ENCODE assay signal across 9 cellular contexts in the genomic region with DNA sequence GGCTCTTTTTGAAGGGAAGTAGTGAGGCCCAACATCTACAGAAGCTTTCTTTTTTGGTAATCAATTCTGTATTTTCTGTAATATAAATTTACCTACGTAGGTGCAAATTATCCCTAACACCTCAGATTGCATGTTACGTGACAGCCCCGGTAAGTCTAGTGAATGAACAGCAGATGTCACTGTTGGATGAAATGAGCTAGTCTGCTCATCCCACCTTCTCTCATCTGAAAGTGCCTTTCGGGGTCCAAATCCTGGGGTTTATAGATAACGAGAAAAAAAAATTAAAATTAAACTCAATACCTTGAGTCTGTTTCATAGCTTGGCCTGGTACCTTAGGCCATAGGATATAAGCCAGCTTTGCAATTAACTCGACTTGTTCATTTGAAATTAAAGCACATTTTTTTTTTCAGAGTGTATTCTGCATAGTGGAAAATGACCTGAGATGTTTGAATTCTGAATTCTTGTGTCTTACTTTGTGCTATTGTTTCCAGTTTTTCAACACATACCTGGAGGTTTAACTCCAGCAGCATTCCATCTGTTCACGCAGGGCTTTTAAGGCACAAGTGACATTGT.
DNase-seq lines count a peak whose midpoint lies in the region; ATAC-seq and TF ChIP-seq lines count a peak whose summit lies in the region.
"Had no signal": no experiment of that assay in that cellular context is flagged by ENCODE, and none has a peak within 500 bp of the region (broad histone marks: within the 10 kb centered on the region; RNA-seq: fewer than 3 reads in every experiment).

No MANE protein-coding gene starts in this region.

- intact Hi-C loops in uterus (cut with DNase I; ENCODE audit: low total_unique reads) = no loop called here
- intact Hi-C loops in prostate gland (cut with DNase I) = no loop called here

- TF ChIP-seq CTCF in uterus (IDR thresholded peaks at IDR 0.05) (no peak), prostate gland (IDR thresholded peaks at IDR 0.05) (peak in 1 of 4 experiments; percentile 18)

- H3K4me1 Mint-ChIP-seq in activated naive CD8-positive, alpha-beta T cell treated with anti-CD3 and anti-CD28 coated beads, Interleukin-2, amount 50 U/mL, for 24 hours = no peaks in the 10 kb centered on the region

- H3K9me3 ChIP-seq in uterus (no peaks in the 10 kb centered on the region), prostate gland (no peaks in the 10 kb centered on the region)

- H3K9me3 Mint-ChIP-seq in activated naive CD8-positive, alpha-beta T cell treated with anti-CD3 and anti-CD28 coated beads, Interleukin-2, amount 50 U/mL, for 24 hours = no peaks in the 10 kb centered on the region

- no peaks in the 10 kb centered on the region for H3K36me3 ChIP-seq in uterus
- H3K36me3 ChIP-seq in prostate gland = no peaks in the 10 kb centered on the region

- no peak overlapping the region for H3K27ac ChIP-seq in uterus
- no peak overlapping the region for H3K27ac ChIP-seq in prostate gland

- H3K36me3 Mint-ChIP-seq in activated naive CD8-positive, alpha-beta T cell treated with anti-CD3 and anti-CD28 coated beads, Interleukin-2, amount 50 U/mL, for 24 hours (ENCODE audit: low read depth) = no peaks in the 10 kb centered on the region

- H3K4me3 Mint-ChIP-seq in activated naive CD8-positive, alpha-beta T cell treated with anti-CD3 and anti-CD28 coated beads, Interleukin-2, amount 50 U/mL, for 24 hours = no peak overlapping the region

- no peaks in the 10 kb centered on the region for H3K27me3 Mint-ChIP-seq in activated naive CD8-positive, alpha-beta T cell treated with anti-CD3 and anti-CD28 coated beads, Interleukin-2, amount 50 U/mL, for 24 hours

- no peak overlapping the region for H3K27ac Mint-ChIP-seq in activated naive CD8-positive, alpha-beta T cell treated with anti-CD3 and anti-CD28 coated beads, Interleukin-2, amount 50 U/mL, for 24 hours

- H3K27me3 ChIP-seq in uterus (no peaks in the 10 kb centered on the region), prostate gland (replicated peaks; ENCODE audit: insufficient read depth) (no peaks in the 10 kb centered on the region)

- no peak for TF ChIP-seq POLR2A in uterus (IDR thresholded peaks at IDR 0.05)
- no peak for TF ChIP-seq POLR2A in prostate gland (IDR thresholded peaks at IDR 0.05)

- H3K4me3 ChIP-seq in uterus = no peak overlapping the region
- no peak overlapping the region for H3K4me3 ChIP-seq in prostate gland

- peak; percentile 40 for DNase-seq in DMS153 (lab: John Stamatoyannopoulos, UW)
- peak; percentile 48 for DNase-seq in HT-29 (ENCODE audit: low spot score)
- peak; percentile 51 for DNase-seq in RKO (ENCODE audit: low spot score)
- peak; percentile 8 for DNase-seq in iris pigment epithelial cell (ENCODE audit: low read depth)
- DNase-seq in uterus = no peak
- DNase-seq in activated naive CD8-positive, alpha-beta T cell treated with anti-CD3 and anti-CD28 coated beads, Interleukin-2, amount 50 U/mL, for 24 hours = no peak
- DNase-seq in prostate gland (ENCODE audit: low spot score) = no peak
- no peak for DNase-seq in germinal center (ENCODE audit: low spot score)

- ATAC-seq in activated naive CD8-positive, alpha-beta T cell treated with anti-CD3 and anti-CD28 coated beads, Interleukin-2, amount 50 U/mL, for 24 hours = no peak
- ATAC-seq: HCT116 had no signal

- 17% methylated on average over 7 of the region's 7 CpGs for WGBS in prostate gland

- no peaks in the 10 kb centered on the region for H3K4me1 ChIP-seq in uterus
- no peaks in the 10 kb centered on the region for H3K4me1 ChIP-seq in prostate gland (replicated peaks)

Comparison
In these comparisons a context has a peak if more than half of its experiments do, and no peak if none do; other contexts are left out.
1. DNase-seq: peak in DMS153 (single experiment), HT-29 (single experiment), RKO (single experiment) and iris pigment epithelial cell (single experiment); none in uterus (0 of 2), activated naive CD8-positive, alpha-beta T cell treated with anti-CD3 and anti-CD28 coated beads, Interleukin-2, amount 50 U/mL, for 24 hours (single experiment), prostate gland (single experiment) and germinal center (single experiment).